Comparison of ENCODE assay signal across 20 cellular contexts in the genomic region with DNA sequence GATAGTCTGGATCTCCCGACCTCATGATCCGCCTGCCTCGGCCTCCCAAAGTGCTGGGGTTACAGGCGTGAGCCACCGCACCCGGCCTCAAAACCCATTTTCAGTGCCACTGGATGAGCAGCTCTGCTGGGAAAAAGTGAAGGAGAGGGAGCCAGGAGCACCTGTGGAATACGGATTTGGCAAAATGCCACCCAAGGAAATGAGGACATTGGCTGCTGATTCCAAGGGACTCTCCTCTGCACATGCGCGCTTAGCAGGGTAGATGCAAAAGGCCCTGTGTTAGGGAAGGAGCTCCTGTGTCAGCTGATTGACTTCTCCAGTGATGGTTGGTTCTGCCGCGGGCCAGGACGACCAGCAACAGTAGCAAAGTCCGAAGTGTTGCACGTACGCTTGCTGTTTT. TPM values are rescaled to one million over a fixed set of nuclear protein-coding genes. Genes with fewer than 3 reads are reported as not detected.
A peak's percentile ranks its signal among the peaks of the same experiment; 100 is the strongest.
DNase-seq lines count a peak whose midpoint lies in the region; ATAC-seq, FAIRE-seq and TF ChIP-seq lines count a peak whose summit lies in the region.
"Had no signal": no experiment of that assay in that cellular context is flagged by ENCODE, and none has a peak within 500 bp of the region (broad histone marks: within the 10 kb centered on the region; RNA-seq: fewer than 3 reads in every experiment).

No MANE protein-coding gene starts in this region.

- intact Hi-C loops in activated CD4-positive, alpha-beta T cell treated with anti-CD3 and anti-CD28 coated beads, Interleukin-2, amount 10 ng/mL, durations not matched to agents 24 days and 14 days (cut with micrococcal nuclease): no loop called here
- intact Hi-C loops in Panc1 (cut with micrococcal nuclease; ENCODE audit: unreplicated experiment): no loop called here

- no peak overlapping the region for H3K27ac Mint-ChIP-seq in activated CD4-positive, alpha-beta T cell treated with anti-CD3 and anti-CD28 coated beads, Interleukin-2, amount 10 ng/mL, durations not matched to agents 24 days and 14 days
- H3K27ac Mint-ChIP-seq in neural progenitor cell: no peak overlapping the region
- H3K27ac Mint-ChIP-seq in endodermal cell: no peak overlapping the region
- H3K27ac Mint-ChIP-seq: CD8-positive, alpha-beta T cell had no signal

- ATAC-seq in Panc1: no peak
- no peak for ATAC-seq in GM18519 (IDR thresholded peaks at IDR 0.05; ENCODE audit: low FRiP score, unreplicated experiment)
- ATAC-seq: CD8-positive, alpha-beta T cell had no signal

- no peak for TF ChIP-seq CTCF in Panc1 (IDR thresholded peaks at IDR 0.05)
- no peak for TF ChIP-seq CTCF in neural progenitor cell (IDR thresholded peaks at IDR 0.05)
- TF ChIP-seq CTCF in endodermal cell (conservative IDR thresholded peaks at IDR 0.05): no peak

- DNase-seq in activated CD4-positive, alpha-beta T cell treated with anti-CD3 and anti-CD28 coated beads, Interleukin-2, amount 10 ng/mL, durations not matched to agents 24 days and 14 days: peak; percentile 40
- no peak for DNase-seq in activated CD4-positive, alpha-beta T cell treated with anti-CD3 and anti-CD28 coated beads for 1 hour
- no peak for DNase-seq in Panc1 (ENCODE audit: low read depth, low spot score)
- no peak for DNase-seq in neural progenitor cell (ENCODE audit: low spot score)
- DNase-seq in GM19239 (ENCODE audit: insufficient read length, low spot score): no peak
- DNase-seq in endodermal cell: no peak
- DNase-seq: CD8-positive, alpha-beta T cell; COR-L47; DMS153; DMS79 treated with DMSO at 0.1 percent for 48 hours; EL; H7; KBM-7 had no signal

- H3K4me1 ChIP-seq in Panc1 (ENCODE audit: control insufficient read depth, insufficient read depth, low read length) (peaks cover 19% of the 10 kb centered on the region), neural progenitor cell (peaks cover 8% of the 10 kb centered on the region), endodermal cell (ENCODE audit: control insufficient read depth, insufficient read depth, low read length) (no peaks in the 10 kb centered on the region)

- H4K20me1 ChIP-seq in neural progenitor cell (ENCODE audit: low read depth): no peaks in the 10 kb centered on the region

- no peaks in the 10 kb centered on the region for H3K36me3 ChIP-seq in Panc1 (ENCODE audit: control insufficient read depth, insufficient read depth, low read length)
- H3K36me3 ChIP-seq in neural progenitor cell: no peaks in the 10 kb centered on the region
- H3K36me3 ChIP-seq in endodermal cell (ENCODE audit: control insufficient read depth, insufficient read depth, low read length): no peaks in the 10 kb centered on the region

- no TSS peak for BruUV-seq in Panc1 (replicated peaks; lab: Mats Ljungman, UMichigan)

- H3K27me3 ChIP-seq in Panc1 (ENCODE audit: control insufficient read depth, insufficient read depth, low read length) (no peaks in the 10 kb centered on the region), neural progenitor cell (no peaks in the 10 kb centered on the region), endodermal cell (ENCODE audit: control insufficient read depth, insufficient read depth, low read length, poor library complexity, severe bottlenecking) (no peaks in the 10 kb centered on the region)

- H3K9ac ChIP-seq in neural progenitor cell: no peak overlapping the region
- H3K9ac ChIP-seq in endodermal cell (ENCODE audit: extremely low read depth, low read length, poor library complexity, severe bottlenecking): no peak overlapping the region

- in situ Hi-C loops in Panc1 (cut with HindIII; ENCODE audit: low pct_unique_long_range_greater_than_20kb, low sequenced_read_pairs): no loop called here

- peaks cover 4% of the 10 kb centered on the region for H3K27me3 Mint-ChIP-seq in activated CD4-positive, alpha-beta T cell treated with anti-CD3 and anti-CD28 coated beads, Interleukin-2, amount 10 ng/mL, durations not matched to agents 24 days and 14 days
- H3K27me3 Mint-ChIP-seq in neural progenitor cell (ENCODE audit: insufficient read depth, low read depth) (peaks cover 6% of the 10 kb centered on the region), endodermal cell (ENCODE audit: insufficient read depth) (no peaks in the 10 kb centered on the region)

- peaks cover 11% of the 10 kb centered on the region for H3K4me1 Mint-ChIP-seq in activated CD4-positive, alpha-beta T cell treated with anti-CD3 and anti-CD28 coated beads, Interleukin-2, amount 10 ng/mL, durations not matched to agents 24 days and 14 days
- H3K4me1 Mint-ChIP-seq in neural progenitor cell: peaks cover 15% of the 10 kb centered on the region
- peaks cover 9% of the 10 kb centered on the region for H3K4me1 Mint-ChIP-seq in endodermal cell

- H3K9me3 ChIP-seq in Panc1 (ENCODE audit: control insufficient read depth, insufficient read depth, low read depth, low read length): no peaks in the 10 kb centered on the region
- H3K9me3 ChIP-seq in neural progenitor cell (ENCODE audit: low read depth): no peaks in the 10 kb centered on the region
- H3K9me3 ChIP-seq in endodermal cell (ENCODE audit: control insufficient read depth, low read length): peaks cover 10% of the 10 kb centered on the region

- POLR2A ChIA-PET in Panc1 (lab: Charles Lee): no interaction called here

- H3K79me2 ChIP-seq in neural progenitor cell (ENCODE audit: low read depth): no peaks in the 10 kb centered on the region

- H3K4me3 Mint-ChIP-seq in activated CD4-positive, alpha-beta T cell treated with anti-CD3 and anti-CD28 coated beads, Interleukin-2, amount 10 ng/mL, durations not matched to agents 24 days and 14 days: no peak overlapping the region
- H3K4me3 Mint-ChIP-seq in neural progenitor cell (no peak overlapping the region), endodermal cell (no peak overlapping the region)
- H3K4me3 Mint-ChIP-seq: CD14-positive monocyte; CD8-positive, alpha-beta T cell had no signal

- H3K36me3 Mint-ChIP-seq in activated CD4-positive, alpha-beta T cell treated with anti-CD3 and anti-CD28 coated beads, Interleukin-2, amount 10 ng/mL, durations not matched to agents 24 days and 14 days (ENCODE audit: low read depth): no peaks in the 10 kb centered on the region
- peaks cover 2% of the 10 kb centered on the region for H3K36me3 Mint-ChIP-seq in neural progenitor cell
- H3K36me3 Mint-ChIP-seq in endodermal cell (ENCODE audit: low read depth): no peaks in the 10 kb centered on the region
- H3K36me3 Mint-ChIP-seq: CD14-positive monocyte; CD8-positive, alpha-beta T cell had no signal

- no peak for FAIRE-seq in GM19239 (lab: Jason Lieb, UNC)
- FAIRE-seq: D721Med, G401.6, GM12891, HTR-8/SVneo had no signal

- H3K9me3 Mint-ChIP-seq in activated CD4-positive, alpha-beta T cell treated with anti-CD3 and anti-CD28 coated beads, Interleukin-2, amount 10 ng/mL, durations not matched to agents 24 days and 14 days: no peaks in the 10 kb centered on the region
- H3K9me3 Mint-ChIP-seq in neural progenitor cell (peaks cover 10% of the 10 kb centered on the region), endodermal cell (peaks cover 10% of the 10 kb centered on the region)
- H3K9me3 Mint-ChIP-seq: CD14-positive monocyte; CD8-positive, alpha-beta T cell had no signal

- no peak overlapping the region for H3K4me2 ChIP-seq in neural progenitor cell

- H3K27ac ChIP-seq in Panc1 (ENCODE audit: low read length) (0 out of 2 replicates have a peak overlapping the region, but pooled peaks have one; percentile 32), neural progenitor cell (no peak overlapping the region), endodermal cell (ENCODE audit: low read depth, low read length) (no peak overlapping the region)
- H3K27ac ChIP-seq: 22Rv1 had no signal

- no peak overlapping the region for H3K4me3 ChIP-seq in Panc1 (ENCODE audit: low read depth in 2 of 2, low read length in 2 of 2)
- no peak overlapping the region for H3K4me3 ChIP-seq in neural progenitor cell
- no peak overlapping the region for H3K4me3 ChIP-seq in endodermal cell (ENCODE audit: low read length)

- WGBS in endodermal cell (ENCODE audit: insufficient coverage in 1 of 2, insufficient read length in 1 of 2), 2 experiments: 97 to 99% methylated on average over 13 to 15 of the region's 15 CpGs

- no peaks in the 10 kb centered on the region for H3F3A ChIP-seq in neural progenitor cell (ENCODE audit: low read depth)

- CTCF ChIA-PET in Panc1 (lab: Charles Lee): no interaction called here

- peak overlapping the region; percentile 63 for H2AFZ ChIP-seq in neural progenitor cell (replicated peaks)

RNA-seq across cellular contexts. Expression of gene IGF1R, which starts 43.4 kb away (rescaled TPM):
- total RNA-seq in activated CD4-positive, alpha-beta T cell treated with anti-CD3 and anti-CD28 coated beads, Interleukin-2, amount 10 ng/mL, durations not matched to agents 24 days and 14 days: 35.3 and 36.6 TPM in 2 replicates
- 77.1 TPM for total RNA-seq in Panc1 (2021; ENCODE audit: unreplicated experiment)
- polyA plus RNA-seq in Panc1 (2012; ENCODE audit: insufficient read length): 38.0 TPM
- total RNA-seq in neural progenitor cell (ENCODE audit: low replicate concordance): 23.5 and 40.4 TPM in 2 replicates
- total RNA-seq in endodermal cell: 100 to 1,000 TPM; 115 to 119 TPM
- 54.4 TPM for polyA plus RNA-seq in endodermal cell (2013, experiment 1 of 2)
- 50.2 TPM for polyA plus RNA-seq in endodermal cell (2013, experiment 2 of 2)
